27 cellular contexts compared by ENCODE assay signal in the genomic region with DNA sequence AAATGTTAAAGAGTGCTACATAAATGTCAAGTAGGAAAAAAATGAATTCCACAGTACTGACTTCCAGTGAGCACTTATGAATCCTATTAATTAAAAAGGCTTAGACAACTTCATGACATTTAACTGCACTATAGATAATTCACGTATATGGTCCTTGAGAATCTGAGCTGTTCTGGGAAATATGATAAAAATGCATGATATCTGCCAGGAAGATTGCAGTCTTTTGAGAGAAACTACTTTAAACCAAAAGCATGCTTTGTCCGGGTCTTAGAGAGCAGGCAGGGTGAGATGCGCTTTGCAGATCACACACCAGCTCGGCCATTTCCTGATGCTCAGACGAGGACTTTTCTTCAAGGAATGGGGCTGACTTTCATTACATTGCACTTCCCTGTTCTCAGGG. TPM values are rescaled to one million over a fixed set of nuclear protein-coding genes. Genes with fewer than 3 reads are reported as not detected.
DNase-seq lines count a peak whose midpoint lies in the region; ATAC-seq and TF ChIP-seq lines count a peak whose summit lies in the region.
"Had no signal": no experiment of that assay in that cellular context is flagged by ENCODE, and none has a peak within 500 bp of the region (broad histone marks: within the 10 kb centered on the region; RNA-seq: fewer than 3 reads in every experiment).

No MANE protein-coding gene starts in this region.

- H3K27me3 ChIP-seq in GM23338 (ENCODE audit: insufficient read depth) (no peaks in the 10 kb centered on the region), hepatocyte (no peaks in the 10 kb centered on the region)
- H3K27me3 ChIP-seq: upper lobe of left lung had no signal

- peaks cover 23% of the 10 kb centered on the region for H3K9me3 Mint-ChIP-seq in GM23338
- H3K9me3 Mint-ChIP-seq: activated CD4-positive, alpha-beta T cell treated with anti-CD3 and anti-CD28 coated beads, Interleukin-2, amount 10 ng/mL, durations not matched to agents 7 days and 5 days; CD4-positive, CD25-positive, alpha-beta regulatory T cell; IgD-negative memory B cell had no signal

- no peaks in the 10 kb centered on the region for H3K27me3 Mint-ChIP-seq in GM23338 (ENCODE audit: insufficient read depth, low read depth, poor library complexity)
- H3K27me3 Mint-ChIP-seq: activated CD4-positive, alpha-beta T cell treated with anti-CD3 and anti-CD28 coated beads, Interleukin-2, amount 10 ng/mL, durations not matched to agents 7 days and 5 days; CD4-positive, CD25-positive, alpha-beta regulatory T cell had no signal

- H3K9me2 ChIP-seq in GM23338 (ENCODE audit: insufficient read depth) = no peaks in the 10 kb centered on the region
- no peaks in the 10 kb centered on the region for H3K9me2 ChIP-seq in hepatocyte (replicated peaks; ENCODE audit: insufficient read depth)

- H3K4me1 ChIP-seq in GM23338 (ENCODE audit: insufficient read depth) = 0 out of 2 replicates have a peak, but pooled peaks cover 3% of the 10 kb centered on the region
- peaks cover 5% of the 10 kb centered on the region for H3K4me1 ChIP-seq in hepatocyte (ENCODE audit: insufficient read depth)

- 40% methylated on average over 5 of the region's 5 CpGs for WGBS in hepatocyte (ENCODE audit: low lambda C conversion rate, missing lambda C conversion rate)

- no peak for TF ChIP-seq CTCF in GM23338 (conservative IDR thresholded peaks at IDR 0.05; ENCODE audit: low read depth in 2 of 2)
- no peak for TF ChIP-seq CTCF in cardiac fibroblast (IDR thresholded peaks at IDR 0.05; ENCODE audit: low read depth, low read length)
- TF ChIP-seq CTCF in hepatocyte (IDR thresholded peaks at IDR 0.05; ENCODE audit: poor library complexity) = no peak

- no peaks in the 10 kb centered on the region for H3F3A ChIP-seq in GM23338 (replicated peaks; ENCODE audit: low read depth)

- H3K4me1 Mint-ChIP-seq in GM23338 = peaks cover 1% of the 10 kb centered on the region; the same call in 1 of the 3 replicates

- no peaks in the 10 kb centered on the region for H3K36me3 ChIP-seq in GM23338 (ENCODE audit: insufficient read depth)
- no peaks in the 10 kb centered on the region for H3K36me3 ChIP-seq in hepatocyte (replicated peaks; ENCODE audit: insufficient read depth, low read depth)
- H3K36me3 ChIP-seq: neutrophil, upper lobe of left lung had no signal

- no peaks in the 10 kb centered on the region for H3K36me3 Mint-ChIP-seq in GM23338 (ENCODE audit: low read depth)
- H3K36me3 Mint-ChIP-seq: CD4-positive, CD25-positive, alpha-beta regulatory T cell had no signal

- H3K79me2 ChIP-seq in GM23338 (replicated peaks; ENCODE audit: insufficient read depth) = no peaks in the 10 kb centered on the region
- H3K79me2 ChIP-seq in hepatocyte = no peaks in the 10 kb centered on the region

- DNase-seq in A172 (ENCODE audit: low spot score) (peak; percentile 44), GM23338 (ENCODE audit: low spot score) (no peak), cardiac fibroblast (ENCODE audit: low read depth in 2 of 2) (peak; percentile 5 to 24), hepatocyte (ENCODE audit: low spot score) (no peak), NAMALWA (ENCODE audit: low spot score) (no peak), GF-D8 (lab: John Stamatoyannopoulos, UW) (no peak)
- DNase-seq in activated CD4-positive, CD25-positive, alpha-beta regulatory T cell treated with anti-CD3 and anti-CD28 coated beads, Interleukin-2, amount 50 U/mL, for 72 hours = no peak
- DNase-seq: 8988T; activated CD4-positive, alpha-beta T cell treated with anti-CD3 and anti-CD28 coated beads, Interleukin-2, amount 10 ng/mL, durations not matched to agents 7 days and 5 days; activated CD8-positive, alpha-beta memory T cell treated with anti-CD3 and anti-CD28 coated beads, Interleukin-2, amount 50 U/mL, for 48 hours; activated gamma-delta T cell; CD4-positive, CD25-positive, alpha-beta regulatory T cell; cerebellar nuclear complex; effector memory CD4-positive, alpha-beta T cell; GDM1; mucosa of descending colon; NCI-H1694 treated with DMSO at 0.1 percent for 48 hours; NCI-H2227 treated with DMSO at 0.1 percent for 48 hours; NCI-H774; retina; SHP77 treated with DMSO at 0.1 percent for 48 hours; T-helper 17 cell; upper lobe of left lung had no signal

- H4K20me1 ChIP-seq in GM23338 (replicated peaks; ENCODE audit: insufficient read depth) (no peaks in the 10 kb centered on the region), hepatocyte (ENCODE audit: insufficient read depth, poor library complexity, severe bottlenecking) (no peaks in the 10 kb centered on the region)

- H2AFZ ChIP-seq in GM23338 = peak overlapping the region; percentile 72; the same call in 1 of the 2 replicates
- H2AFZ ChIP-seq in hepatocyte = no peak overlapping the region

- no peaks in the 10 kb centered on the region for H3K9me3 ChIP-seq in hepatocyte (ENCODE audit: low read depth)
- H3K9me3 ChIP-seq: mucosa of descending colon, neutrophil, upper lobe of left lung had no signal

- H3K4me2 ChIP-seq in GM23338 = no peak overlapping the region
- peak overlapping the region; percentile 36 for H3K4me2 ChIP-seq in hepatocyte

- no peak overlapping the region for H3K27ac Mint-ChIP-seq in GM23338
- H3K27ac Mint-ChIP-seq: activated CD4-positive, alpha-beta T cell treated with anti-CD3 and anti-CD28 coated beads, Interleukin-2, amount 10 ng/mL, durations not matched to agents 7 days and 5 days; CD4-positive, CD25-positive, alpha-beta regulatory T cell; IgD-negative memory B cell; T-helper 17 cell had no signal

- H3K27ac ChIP-seq in GM23338 (ENCODE audit: low read depth) (no peak overlapping the region), hepatocyte (no peak overlapping the region)
- H3K27ac ChIP-seq: neutrophil, upper lobe of left lung had no signal

- H3K4me3 ChIP-seq in GM23338 = no peak overlapping the region
- H3K4me3 ChIP-seq in cardiac fibroblast (replicated peaks in 1 of 2; ENCODE audit: low read depth in 2 of 2, low read length in 2 of 2) = no peak overlapping the region
- no peak overlapping the region for H3K4me3 ChIP-seq in hepatocyte
- H3K4me3 ChIP-seq: GM12878, mucosa of descending colon, upper lobe of left lung had no signal

- H3K4me3 Mint-ChIP-seq in GM23338 = no peak overlapping the region
- H3K4me3 Mint-ChIP-seq: activated CD4-positive, alpha-beta T cell treated with anti-CD3 and anti-CD28 coated beads, Interleukin-2, amount 10 ng/mL, durations not matched to agents 7 days and 5 days; CD4-positive, CD25-positive, alpha-beta regulatory T cell; IgD-negative memory B cell; T-helper 17 cell had no signal

- no peak for ATAC-seq in GM23338
- no peak for ATAC-seq in HG03045 (IDR thresholded peaks at IDR 0.05; ENCODE audit: unreplicated experiment)
- ATAC-seq: GM12878, mucosa of descending colon, T-helper 17 cell had no signal

TF ChIP-seq in GM23338, 12 proteins besides CTCF, POLR2A, EP300 and RAD21 (continues in another document):
- TF ChIP-seq CREB1 (CRISPR knock-in tag; IDR thresholded peaks at IDR 0.05; ENCODE audit: low read depth) (no peak), JUNB (IDR thresholded peaks at IDR 0.05; ENCODE audit: unreplicated experiment) (no peak)

RNA-seq across cellular contexts. Expression of a gene that starts 42.6 kb away (rescaled TPM):
- total RNA-seq in A172 (2014; rRNA removed; shearing (Covaris generic)) = 11.4 and 12.7 TPM in 2 replicates
- 0.12 and 0.56 TPM in 2 replicates for total RNA-seq in GM23338 (2014; rRNA removed; shearing (Covaris generic))
- 0.13 and 0.35 TPM in 2 replicates for polyA plus RNA-seq in GM23338 (2016; fragmentation: Nextera tagmentation; extraction: Ambion mirVana)
- 5.4 and 7.0 TPM in 2 replicates for total RNA-seq in hepatocyte
- polyA plus RNA-seq in hepatocyte = 2.6 and 4.1 TPM in 2 replicates

RNA-seq across cellular contexts. Expression of a gene that starts 54.5 kb away (rescaled TPM):
- 2.8 and 3.5 TPM in 2 replicates for total RNA-seq in A172 (2014; rRNA removed; shearing (Covaris generic))
- 0.10 TPM in 1 of 2 replicates, not detected in the other for total RNA-seq in GM23338 (2014; rRNA removed; shearing (Covaris generic))
- not detected in 2 replicates for polyA plus RNA-seq in GM23338 (2016; fragmentation: Nextera tagmentation; extraction: Ambion mirVana)
- 1.3 and 1.6 TPM in 2 replicates for total RNA-seq in hepatocyte
- 1.1 and 2.9 TPM in 2 replicates for polyA plus RNA-seq in hepatocyte

Comparison
In these comparisons a context has a peak if more than half of its experiments do, and no peak if none do; other contexts are left out.
1. DNase-seq: peak in A172 (single experiment) and cardiac fibroblast (2 of 2); none in GM23338 (single experiment), hepatocyte (single experiment), NAMALWA (single experiment), GF-D8 (single experiment) and activated CD4-positive, CD25-positive, alpha-beta regulatory T cell treated with anti-CD3 and anti-CD28 coated beads, Interleukin-2, amount 50 U/mL, for 72 hours (single experiment).